In the genomic region with DNA sequence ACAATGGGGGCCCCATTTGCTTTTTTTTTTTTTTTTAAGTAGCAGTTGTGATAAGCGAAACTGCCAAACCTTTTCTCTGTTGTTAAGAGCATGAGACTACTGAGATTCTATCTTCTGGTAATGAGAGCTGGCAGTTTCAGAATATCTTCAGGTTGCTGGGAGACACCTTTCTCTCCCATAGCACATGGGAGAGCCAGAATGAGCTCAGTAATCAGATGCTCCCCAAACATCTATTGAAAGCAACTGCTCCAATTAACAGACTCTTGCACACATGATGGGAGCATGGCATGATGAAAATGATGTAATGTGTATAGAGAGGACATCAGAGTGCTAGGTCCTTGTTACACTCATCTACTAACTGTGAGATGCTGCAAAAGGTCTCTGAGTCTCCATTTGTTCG, we compare ENCODE assay signal across 22 cellular contexts. TPM values are rescaled to one million over a fixed set of nuclear protein-coding genes. Genes with fewer than 3 reads are reported as not detected.
DNase-seq lines count a peak whose midpoint lies in the region; ATAC-seq lines count a peak whose summit lies in the region.
"Had no signal": no experiment of that assay in that cellular context is flagged by ENCODE, and none has a peak within 500 bp of the region (broad histone marks: within the 10 kb centered on the region; RNA-seq: fewer than 3 reads in every experiment).

No MANE protein-coding gene starts in this region.

- H3K9me3 Mint-ChIP-seq in stimulated activated naive B cell treated with anti-CD40 and anti-IgM and Interleukin-4, amounts not matched to agents 10 μg/mL and 1 μg/mL and 100 μg/mL, for 72 hours = peaks cover 8 to 10% of the 10 kb centered on the region in 2 donors

- no peak overlapping the region for H3K18ac ChIP-seq in mesendoderm (ENCODE audit: low read length)

- H3K4me3 ChIP-seq in mesendoderm (ENCODE audit: low read length) = no peak overlapping the region
- H3K4me3 ChIP-seq: A549; BLaER1 treated with 17β-estradiol and CSF1 and Interleukin-3, amounts not matched to agents 10 nM and 100 nM; K562; smooth muscle cell had no signal

- H3K79me1 ChIP-seq in mesendoderm (ENCODE audit: low read length) = no peaks in the 10 kb centered on the region

- no peak overlapping the region for H3K27ac ChIP-seq in mesendoderm (ENCODE audit: low read depth, low read length)
- H3K27ac ChIP-seq: A549; BLaER1 treated with 17β-estradiol and CSF1 and Interleukin-3, amounts not matched to agents 10 nM and 100 nM; neutrophil had no signal

- no peak overlapping the region for H3K56ac ChIP-seq in mesendoderm (ENCODE audit: low read length)

- peaks cover 4 to 14% of the 10 kb centered on the region in 2 donors for H3K27me3 Mint-ChIP-seq in stimulated activated naive B cell treated with anti-CD40 and anti-IgM and Interleukin-4, amounts not matched to agents 10 μg/mL and 1 μg/mL and 100 μg/mL, for 72 hours
- H3K27me3 Mint-ChIP-seq: effector memory CD8-positive, alpha-beta T cell had no signal

- no peak overlapping the region for H3K4me2 ChIP-seq in mesendoderm (ENCODE audit: low read length)
- H3K4me2 ChIP-seq: A549; BLaER1 treated with 17β-estradiol and CSF1 and Interleukin-3, amounts not matched to agents 10 nM and 100 nM; smooth muscle cell had no signal

- no peaks in the 10 kb centered on the region for H3K4me1 Mint-ChIP-seq in stimulated activated naive B cell treated with anti-CD40 and anti-IgM and Interleukin-4, amounts not matched to agents 10 μg/mL and 1 μg/mL and 100 μg/mL, for 72 hours
- H3K4me1 Mint-ChIP-seq: activated naive CD8-positive, alpha-beta T cell treated with anti-CD3 and anti-CD28 coated beads for 36 hours had no signal

- H2BK5ac ChIP-seq in mesendoderm (ENCODE audit: low read length) = no peak overlapping the region

- DNase-seq in NCI-H2196 (lab: John Stamatoyannopoulos, UW; ENCODE audit: unreplicated experiment) (peak; percentile 32), NCI-H2196 treated with DMSO at 0.1 percent for 48 hours (lab: John Stamatoyannopoulos, UW; ENCODE audit: unreplicated experiment) (no peak), NCI-H146 treated with DMSO at 0.1 percent for 48 hours (lab: John Stamatoyannopoulos, UW; ENCODE audit: unreplicated experiment) (peak; percentile 56), mesendoderm (peak; percentile 26)
- DNase-seq in stimulated activated naive B cell treated with anti-CD40 and anti-IgM and Interleukin-4, amounts not matched to agents 10 μg/mL and 1 μg/mL and 100 μg/mL, for 72 hours = no peak
- DNase-seq: activated naive CD8-positive, alpha-beta T cell treated with anti-CD3 and anti-CD28 coated beads for 36 hours; DMS153; effector memory CD8-positive, alpha-beta T cell; GF-D8; H7; NCI-H446; stimulated activated CD4-positive, alpha-beta T cell treated with anti-CD3 and anti-CD28 coated beads, Interleukin-4, amount 100 ng/mL, for 4 hours; substantia nigra; SW 1271 had no signal

- WGBS in mesendoderm (ENCODE audit: extremely low coverage, insufficient coverage, low lambda C conversion rate) = no CpG with 5 or more reads among the region's 2 CpGs

- no peak overlapping the region for H2BK15ac ChIP-seq in mesendoderm (replicated peaks; ENCODE audit: low read depth)

- H3K36me3 Mint-ChIP-seq in stimulated activated naive B cell treated with anti-CD40 and anti-IgM and Interleukin-4, amounts not matched to agents 10 μg/mL and 1 μg/mL and 100 μg/mL, for 72 hours = peaks cover 2 to 3% of the 10 kb centered on the region in 2 donors
- H3K36me3 Mint-ChIP-seq: activated naive CD8-positive, alpha-beta T cell treated with anti-CD3 and anti-CD28 coated beads for 36 hours had no signal

- no peak overlapping the region for H3K27ac Mint-ChIP-seq in stimulated activated naive B cell treated with anti-CD40 and anti-IgM and Interleukin-4, amounts not matched to agents 10 μg/mL and 1 μg/mL and 100 μg/mL, for 72 hours
- H3K27ac Mint-ChIP-seq: activated naive CD8-positive, alpha-beta T cell treated with anti-CD3 and anti-CD28 coated beads for 36 hours; effector memory CD8-positive, alpha-beta T cell had no signal

- no peak overlapping the region for H3K23ac ChIP-seq in mesendoderm (ENCODE audit: low read length)

- ATAC-seq in HG02884 (IDR thresholded peaks at IDR 0.05; ENCODE audit: unreplicated experiment) (peak; percentile 80), GM21367 (IDR thresholded peaks at IDR 0.05; ENCODE audit: unreplicated experiment) (no peak)
- ATAC-seq in activated CD4-positive, CD25-positive, alpha-beta regulatory T cell treated with anti-CD3 and anti-CD28 coated beads, Interleukin-2, amount 50 U/mL, for 24 hours = no peak
- no peak for ATAC-seq in stimulated activated naive B cell treated with anti-CD40 and anti-IgM and Interleukin-4, amounts not matched to agents 10 μg/mL and 1 μg/mL and 100 μg/mL, for 72 hours (replicated peaks)
- ATAC-seq: A549; effector memory CD8-positive, alpha-beta T cell; K562 had no signal

- no peak overlapping the region for H4K8ac ChIP-seq in mesendoderm (ENCODE audit: low read depth, low read length)

- H3K4me1 ChIP-seq in mesendoderm (ENCODE audit: control insufficient read depth, low read depth, low read length) = no peaks in the 10 kb centered on the region
- H3K4me1 ChIP-seq: A549; BLaER1 treated with 17β-estradiol and CSF1 and Interleukin-3, amounts not matched to agents 10 nM and 100 nM had no signal

- no peak overlapping the region for H2BK120ac ChIP-seq in mesendoderm (ENCODE audit: low read depth, low read length)

- H3K36me3 ChIP-seq in mesendoderm (ENCODE audit: control insufficient read depth, insufficient read depth, low read length) = no peaks in the 10 kb centered on the region
- H3K36me3 ChIP-seq: BLaER1 treated with 17β-estradiol and CSF1 and Interleukin-3, amounts not matched to agents 10 nM and 100 nM; neutrophil had no signal

- H3K79me2 ChIP-seq in mesendoderm (ENCODE audit: control insufficient read depth, insufficient read depth, low read length) = no peaks in the 10 kb centered on the region

- no peak overlapping the region for H4K5ac ChIP-seq in mesendoderm (ENCODE audit: low read length)

- H3K4ac ChIP-seq in mesendoderm (ENCODE audit: low read depth, low read length) = no peak overlapping the region

- H3K27me3 ChIP-seq in mesendoderm (ENCODE audit: insufficient read depth, low read length, poor library complexity) = no peaks in the 10 kb centered on the region
- H3K27me3 ChIP-seq: BLaER1 treated with 17β-estradiol and CSF1 and Interleukin-3, amounts not matched to agents 10 nM and 100 nM; neutrophil had no signal

- H3K4me3 Mint-ChIP-seq in stimulated activated naive B cell treated with anti-CD40 and anti-IgM and Interleukin-4, amounts not matched to agents 10 μg/mL and 1 μg/mL and 100 μg/mL, for 72 hours = no peak overlapping the region
- H3K4me3 Mint-ChIP-seq: activated naive CD8-positive, alpha-beta T cell treated with anti-CD3 and anti-CD28 coated beads for 36 hours; effector memory CD8-positive, alpha-beta T cell had no signal

- H2AK5ac ChIP-seq in mesendoderm (ENCODE audit: low read length) = no peak overlapping the region

- H3K9ac ChIP-seq in mesendoderm (ENCODE audit: low read length) = no peak overlapping the region
- H3K9ac ChIP-seq: BLaER1 treated with 17β-estradiol and CSF1 and Interleukin-3, amounts not matched to agents 10 nM and 100 nM had no signal

RNA-seq across cellular contexts. Expression of gene MYO3A, which starts 18.8 kb away (rescaled TPM):
- 2.8 TPM for polyA plus RNA-seq in mesendoderm (2013, experiment 1 of 2)
- polyA plus RNA-seq in mesendoderm (2013, experiment 2 of 2) = 3.2 TPM
- polyA plus RNA-seq: A549, K562, smooth muscle cell had no signal

Comparison
In these comparisons a context has a peak if more than half of its experiments do, and no peak if none do; other contexts are left out.
1. DNase-seq: peak in NCI-H2196 (single experiment), NCI-H146 treated with DMSO at 0.1 percent for 48 hours (single experiment) and mesendoderm (single experiment); none in NCI-H2196 treated with DMSO at 0.1 percent for 48 hours (single experiment) and stimulated activated naive B cell treated with anti-CD40 and anti-IgM and Interleukin-4, amounts not matched to agents 10 μg/mL and 1 μg/mL and 100 μg/mL, for 72 hours (single experiment).